ENCODE assay signal across 8 cellular contexts in the genomic region with DNA sequence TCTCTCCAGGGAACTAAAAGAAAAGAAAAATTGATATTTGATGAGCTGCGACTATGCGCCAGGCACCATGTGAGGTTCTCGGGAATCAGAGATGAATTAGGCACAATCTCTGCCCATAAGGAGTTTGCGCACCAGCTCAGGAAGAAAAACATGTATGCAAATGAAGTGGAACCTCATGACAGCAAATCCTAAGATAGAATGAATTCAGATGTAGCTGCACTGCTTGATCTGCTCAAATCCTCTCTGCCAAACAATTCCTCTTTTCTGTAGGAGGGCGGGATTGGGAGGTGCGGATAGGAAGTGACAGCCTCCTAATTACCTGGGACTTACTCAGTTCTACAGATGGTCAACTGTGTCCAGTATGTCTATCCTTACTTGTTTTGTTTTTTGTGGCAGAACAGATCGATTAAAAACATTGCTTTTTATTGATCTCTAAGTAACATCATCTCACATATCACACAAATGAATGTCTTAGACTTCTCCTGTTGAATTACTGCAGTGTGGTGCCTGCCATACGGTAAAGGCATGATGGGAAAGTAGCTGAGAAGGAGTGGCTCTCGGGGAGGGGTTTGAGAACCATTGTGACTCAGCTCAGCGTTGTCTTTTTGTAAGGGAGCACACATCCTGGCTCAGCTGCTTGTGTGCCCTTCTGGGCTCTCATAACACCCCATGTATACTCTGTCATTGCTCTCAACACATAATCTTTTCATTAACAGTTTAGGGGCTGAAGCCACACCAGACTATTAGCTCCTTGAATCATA. TPM values are rescaled to one million over a fixed set of nuclear protein-coding genes. Genes with fewer than 3 reads are reported as not detected.
DNase-seq lines count a peak whose midpoint lies in the region; ATAC-seq, FAIRE-seq and TF ChIP-seq lines count a peak whose summit lies in the region.
"Had no signal": no experiment of that assay in that cellular context is flagged by ENCODE, and none has a peak within 500 bp of the region (broad histone marks: within the 10 kb centered on the region; RNA-seq: fewer than 3 reads in every experiment).

No MANE protein-coding gene starts in this region.

- TF ChIP-seq POLR2A in lower leg skin (IDR thresholded peaks at IDR 0.05): no peak

- 68 to 71% methylated on average over 10 of the region's 10 CpGs for WGBS in lower leg skin, 2 donors

- no peak overlapping the region for H3K4me3 ChIP-seq in lower leg skin (ENCODE audit: low read depth, poor library complexity, severe bottlenecking)

- intact Hi-C loops in lower leg skin (cut with DNase I; ENCODE audit: low total_unique reads): no loop called here

- ATAC-seq in esophagus mucosa: peak; percentile 69
- no peak for ATAC-seq in GM21528 (IDR thresholded peaks at IDR 0.05; ENCODE audit: low FRiP score, unreplicated experiment)

- FAIRE-seq in HTR-8/SVneo (lab: Jason Lieb, UNC): peak; percentile 71

- TF ChIP-seq CTCF in GM10266 (IDR thresholded peaks at IDR 0.05; ENCODE audit: control insufficient read depth, insufficient read depth, low read depth, missing control alignments) (no peak), lower leg skin (IDR thresholded peaks at IDR 0.05) (no peak)

- DNase-seq in HTR-8/SVneo (ENCODE audit: insufficient read length, low spot score) (no peak), activated T-cell treated with anti-CD3 and anti-CD28 coated beads for 24 hours (ENCODE audit: low read depth) (peak; percentile 24), GM10266 (ENCODE audit: extremely low spot score) (no peak), lower leg skin (ENCODE audit: low spot score in 2 of 2) (no peak)
- peak; percentile 16 to 27 for DNase-seq in stimulated activated CD8-positive, alpha-beta memory T cell treated with anti-CD3 and anti-CD28 coated beads, Interleukin-15, amount 100 ng/mL, for 48 hours (ENCODE audit: low read depth in 2 of 2)

RNA-seq across cellular contexts. Expression of a gene that starts 14.0 kb away (rescaled TPM):
- not detected for total RNA-seq in esophagus mucosa
- total RNA-seq in lower leg skin: 1 to 10 TPM in 1 of 4 donors, under 1 TPM in 1, not detected in 2; 0.15 to 4.4 TPM
- total RNA-seq: fibroblast of villous mesenchyme had no signal

RNA-seq across cellular contexts. Expression of a gene that starts 30.3 kb away (rescaled TPM):
- total RNA-seq in esophagus mucosa: 1.6 TPM
- 1 to 10 TPM; 2.5 to 4.2 (median 3.2) TPM for total RNA-seq in lower leg skin

Comparison
In these comparisons a context has a peak if more than half of its experiments do, and no peak if none do; other contexts are left out.
1. DNase-seq: peak in activated T-cell treated with anti-CD3 and anti-CD28 coated beads for 24 hours (single experiment) and stimulated activated CD8-positive, alpha-beta memory T cell treated with anti-CD3 and anti-CD28 coated beads, Interleukin-15, amount 100 ng/mL, for 48 hours (2 of 2); none in HTR-8/SVneo (single experiment), GM10266 (single experiment) and lower leg skin (0 of 2).